Comparison of ENCODE assay signal across 10 cellular contexts in the genomic region with DNA sequence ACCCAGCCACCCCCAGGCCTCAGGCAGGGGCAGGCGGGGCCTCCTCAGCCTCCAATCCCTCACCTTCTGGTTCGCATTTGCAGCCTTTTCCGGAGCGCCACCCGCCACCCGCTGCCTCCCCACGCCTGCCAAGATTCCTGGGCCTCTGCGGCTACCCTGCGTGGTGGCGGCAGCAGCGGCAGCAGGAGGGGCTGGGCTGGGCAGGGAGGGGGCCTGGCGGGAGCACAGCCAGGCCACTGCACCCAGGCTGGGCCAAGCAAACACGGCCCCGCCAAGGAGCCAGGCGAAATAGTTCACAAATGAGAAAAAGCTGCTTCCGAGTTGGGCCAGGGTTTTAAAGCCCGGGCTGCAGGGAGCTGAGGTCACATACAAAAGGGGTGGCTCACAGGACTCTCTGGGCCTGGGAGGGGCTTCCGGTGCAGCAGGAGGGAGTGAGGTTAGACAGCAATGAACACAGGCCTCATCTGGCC. TPM values are rescaled to one million over a fixed set of nuclear protein-coding genes. Genes with fewer than 3 reads are reported as not detected.
A peak's percentile ranks its signal among the peaks of the same experiment; 100 is the strongest.
DNase-seq lines count a peak whose midpoint lies in the region; ATAC-seq and TF ChIP-seq lines count a peak whose summit lies in the region.
"Had no signal": no experiment of that assay in that cellular context is flagged by ENCODE, and none has a peak within 500 bp of the region (broad histone marks: within the 10 kb centered on the region; RNA-seq: fewer than 3 reads in every experiment).

No MANE protein-coding gene starts in this region.

- no peak for TF ChIP-seq POLR2A in tibial nerve (IDR thresholded peaks at IDR 0.05)

- peak in 1 of 2 donors; percentile 7 for TF ChIP-seq EP300 in tibial nerve (IDR thresholded peaks at IDR 0.05)

- DNase-seq in H7 (peak; percentile 80), brain microvascular endothelial cell (peak; percentile 50), iPS-NIHi11 (ENCODE audit: low spot score) (peak; percentile 56), tibial nerve (ENCODE audit: low spot score in 2 of 2) (no peak)
- DNase-seq: cortex of kidney; NCI-H1436; stimulated activated naive B cell treated with anti-CD40 and anti-IgM and Interleukin-4, amounts not matched to agents 10 μg/mL and 1 μg/mL and 100 μg/mL, for 72 hours had no signal

- H3K4me3 ChIP-seq in H7 (ENCODE audit: insufficient read depth, low read depth, low read length) (no peak overlapping the region), brain microvascular endothelial cell (ENCODE audit: low read depth, low read length) (no peak overlapping the region), tibial nerve (no peak overlapping the region)

- H3K36me3 ChIP-seq in H7 (replicated peaks; ENCODE audit: control insufficient read depth, insufficient read depth, low read length) (no peaks in the 10 kb centered on the region), brain microvascular endothelial cell (replicated peaks) (no peaks in the 10 kb centered on the region), tibial nerve (no peaks in the 10 kb centered on the region)

- in situ Hi-C loops in brain microvascular endothelial cell (cut with HindIII; ENCODE audit: low pct_ligation_motif_present, low sequenced_read_pairs): no loop called here

- H3K4me1 ChIP-seq in tibial nerve: peaks cover 0 to 58% (median 30%) of the 10 kb centered on the region in 4 donors

- no peak for ATAC-seq in GM21529 (IDR thresholded peaks at IDR 0.05; ENCODE audit: unreplicated experiment)
- no peak for ATAC-seq in GM18870 (IDR thresholded peaks at IDR 0.05; ENCODE audit: unreplicated experiment)
- ATAC-seq in HG02884 (IDR thresholded peaks at IDR 0.05; ENCODE audit: unreplicated experiment): no peak
- ATAC-seq: stimulated activated naive B cell treated with anti-CD40 and anti-IgM and Interleukin-4, amounts not matched to agents 10 μg/mL and 1 μg/mL and 100 μg/mL, for 72 hours had no signal

- WGBS in tibial nerve, 2 donors: 27 to 38% methylated on average over 5 to 6 of the region's 18 CpGs

- H3K27ac ChIP-seq in brain microvascular endothelial cell: peak overlapping the region; percentile 54
- peak overlapping the region; percentile 9 to 90 (median 69) for H3K27ac ChIP-seq in tibial nerve

- no peaks in the 10 kb centered on the region for H3K9me3 ChIP-seq in tibial nerve

- H3K27me3 ChIP-seq in H7 (ENCODE audit: control insufficient read depth, insufficient read depth, low read length) (no peaks in the 10 kb centered on the region; the same call in 1 of the 2 replicates), brain microvascular endothelial cell (replicated peaks) (no peaks in the 10 kb centered on the region), tibial nerve (no peaks in the 10 kb centered on the region)

- TF ChIP-seq CTCF in brain microvascular endothelial cell (IDR thresholded peaks at IDR 0.05; ENCODE audit: low read depth, low read length, missing control alignments) (no peak), tibial nerve (IDR thresholded peaks at IDR 0.05) (no peak)

RNA-seq across cellular contexts. Expression of a gene that starts 9.8 kb away (rescaled TPM):
- total RNA-seq in H7 (2014; rRNA removed; shearing (Covaris generic)): 1.6 TPM in 2 replicates
- total RNA-seq in tibial nerve: 10 to 100 TPM; 26.7 to 57.9 (median 50.2) TPM

RNA-seq across cellular contexts. Expression of a gene that starts 26.5 kb away (rescaled TPM):
- 112 and 116 TPM in 2 replicates for total RNA-seq in H7 (2014; rRNA removed; shearing (Covaris generic))
- 10 to 100 TPM; 41.0 to 64.3 (median 48.0) TPM for total RNA-seq in tibial nerve

RNA-seq across cellular contexts. Expression of a gene that starts 31.3 kb away (rescaled TPM):
- 1.0 and 1.2 TPM in 2 replicates for total RNA-seq in H7 (2014; rRNA removed; shearing (Covaris generic))
- under 1 TPM in 1 of 4 donors, not detected in 3; 0.90 TPM for total RNA-seq in tibial nerve

RNA-seq across cellular contexts. Expression of a gene that starts 34.1 kb away (rescaled TPM):
- 97.3 and 111 TPM in 2 replicates for total RNA-seq in H7 (2014; rRNA removed; shearing (Covaris generic))
- total RNA-seq in tibial nerve: 10 to 100 TPM; 48.0 to 90.4 (median 69.1) TPM

RNA-seq across cellular contexts. Expression of a gene that starts 40.7 kb away (rescaled TPM):
- 146 TPM in 2 replicates for total RNA-seq in H7 (2014; rRNA removed; shearing (Covaris generic))
- total RNA-seq in tibial nerve: 100 to 1,000 TPM in 3 of 4 donors, 10 to 100 TPM in 1; 85.0 to 184 (median 121) TPM

Comparison
In these comparisons a context has a peak if more than half of its experiments do, and no peak if none do; other contexts are left out.
1. DNase-seq: peak in H7 (single experiment), brain microvascular endothelial cell (single experiment) and iPS-NIHi11 (single experiment); none in tibial nerve (0 of 2).
2. RNA of a gene that starts 9.8 kb away (total RNA-seq): 26.7 to 57.9 TPM in tibial nerve; 1.6 TPM in H7; every median in the first group is over 10 times any median in the second.